Comparison of ENCODE assay signal across 1 cellular context in genomic region chr11:73398132-73398526, GRCh38.
A peak's percentile ranks its signal among the peaks of the same experiment; 100 is the strongest.
TF ChIP-seq lines count a peak whose summit lies in the region.

No MANE protein-coding gene starts in this region.

TF ChIP-seq in GM12878, 131 proteins besides CTCF, POLR2A, EP300 and RAD21:
- TF ChIP-seq BMI1 (IDR thresholded peaks at IDR 0.05; ENCODE audit: borderline replicate concordance) = no peak
- no peak for TF ChIP-seq GABPA (IDR thresholded peaks at IDR 0.05; ENCODE audit: low read depth)
- TF ChIP-seq CUX1 (IDR thresholded peaks at IDR 0.05; ENCODE audit: insufficient replicate concordance, low read depth, low read length) = no peak
- 0 out of 2 replicates have a peak, but pooled peaks have one; percentile 7 for TF ChIP-seq POLR2AphosphoS5 (IDR thresholded peaks at IDR 0.05; ENCODE audit: low read length)
TF ChIP-seq in GM12878: peak in this region for 1.
